Comparison of ENCODE assay signal across 10 cellular contexts in the genomic region with DNA sequence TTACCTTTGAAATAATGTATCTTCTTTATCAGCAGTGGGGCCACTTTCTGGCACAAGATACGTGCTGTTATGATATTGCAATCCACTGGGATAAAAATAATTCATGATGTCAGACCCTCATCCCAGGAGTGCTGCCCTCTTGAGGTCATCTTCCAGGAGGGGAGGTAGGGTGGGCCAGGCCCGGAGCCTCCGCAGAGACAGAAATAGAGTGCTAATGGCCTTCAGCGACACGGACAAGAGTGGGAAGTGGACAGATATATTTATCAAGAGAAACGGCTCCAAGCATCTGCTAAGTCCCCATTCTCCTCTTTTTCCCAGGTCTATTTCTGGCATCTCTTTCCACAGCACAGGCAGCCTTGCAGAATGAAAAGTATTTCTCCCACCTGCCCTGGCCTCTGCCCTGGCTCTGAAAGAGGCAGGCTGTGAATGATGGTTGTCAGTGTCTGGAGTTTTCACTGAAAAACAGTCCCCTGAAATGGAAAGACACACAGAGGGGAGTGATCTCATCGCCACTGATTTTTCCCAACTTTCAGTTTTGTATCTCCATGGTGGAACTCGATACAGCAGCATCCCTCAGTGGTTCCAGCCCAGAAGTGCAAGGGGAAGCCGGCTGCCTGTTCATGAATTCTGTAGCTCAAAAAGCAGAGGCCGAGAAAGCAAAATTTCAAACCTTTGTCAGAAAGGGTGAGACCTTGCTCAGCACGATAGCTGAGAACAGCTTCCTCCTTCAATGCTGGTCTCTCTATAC.
DNase-seq lines count a peak whose midpoint lies in the region; ATAC-seq and TF ChIP-seq lines count a peak whose summit lies in the region.
"Had no signal": no experiment of that assay in that cellular context is flagged by ENCODE, and none has a peak within 500 bp of the region (broad histone marks: within the 10 kb centered on the region; RNA-seq: fewer than 3 reads in every experiment).

No MANE protein-coding gene starts in this region.

- no peak overlapping the region for H3K27ac ChIP-seq in tibial artery
- H3K27ac ChIP-seq: BLaER1 treated with 17β-estradiol and CSF1 and Interleukin-3, amounts not matched to agents 10 nM and 100 nM had no signal

- H3K36me3 ChIP-seq in tibial artery: no peaks in the 10 kb centered on the region
- H3K36me3 ChIP-seq: BLaER1 treated with 17β-estradiol and CSF1 and Interleukin-3, amounts not matched to agents 10 nM and 100 nM had no signal

- no peak for TF ChIP-seq CTCF in tibial artery (IDR thresholded peaks at IDR 0.05)

- H3K27me3 ChIP-seq in tibial artery: no peaks in the 10 kb centered on the region
- H3K27me3 ChIP-seq: BLaER1 treated with 17β-estradiol and CSF1 and Interleukin-3, amounts not matched to agents 10 nM and 100 nM had no signal

- intact Hi-C loops in tibial artery (cut with DNase I; ENCODE audit: low total_unique reads): no loop called here

- ATAC-seq in GM18520 (IDR thresholded peaks at IDR 0.05; ENCODE audit: unreplicated experiment) (no peak), GM21528 (IDR thresholded peaks at IDR 0.05; ENCODE audit: low FRiP score, unreplicated experiment) (no peak)

- H3K4me3 ChIP-seq in tibial artery: peak overlapping the region; percentile 13 to 33
- H3K4me3 ChIP-seq: BLaER1 treated with 17β-estradiol and CSF1 and Interleukin-3, amounts not matched to agents 10 nM and 100 nM had no signal

- in situ Hi-C loops in T47D (cut with HindIII; ENCODE audit: low pct_unique_long_range_greater_than_20kb, low sequenced_read_pairs): no loop called here

- no peaks in the 10 kb centered on the region for H3K9me3 ChIP-seq in tibial artery
- H3K9me3 ChIP-seq: BLaER1 treated with 17β-estradiol and CSF1 and Interleukin-3, amounts not matched to agents 10 nM and 100 nM had no signal

- H3K4me1 ChIP-seq in tibial artery: peaks cover 0 to 12% (median 0%) of the 10 kb centered on the region in 4 donors
- H3K4me1 ChIP-seq: BLaER1 treated with 17β-estradiol and CSF1 and Interleukin-3, amounts not matched to agents 10 nM and 100 nM had no signal

- DNase-seq in NCI-H2196 (lab: John Stamatoyannopoulos, UW; ENCODE audit: unreplicated experiment) (peak; percentile 28), NCI-H2196 treated with DMSO at 0.1 percent for 48 hours (lab: John Stamatoyannopoulos, UW; ENCODE audit: unreplicated experiment) (no peak), T47D (ENCODE audit: low read depth in 1 of 2, low spot score in 1 of 2) (peak; percentile 21 to 69), left kidney (ENCODE audit: low read depth, low spot score) (peak; percentile 69), tibial artery (no peak), GM19238 (ENCODE audit: insufficient read length, low spot score) (no peak)
- DNase-seq: effector CD8-positive, alpha-beta T cell had no signal

Comparison
In these comparisons a context has a peak if more than half of its experiments do, and no peak if none do; other contexts are left out.
1. DNase-seq: peak in NCI-H2196 (single experiment), T47D (2 of 2) and left kidney (single experiment); none in NCI-H2196 treated with DMSO at 0.1 percent for 48 hours (single experiment), tibial artery (0 of 2) and GM19238 (single experiment).